ENCODE assay signal across 14 cellular contexts in genomic region chr9:98523231-98523901, GRCh38.
DNase-seq lines count a peak whose midpoint lies in the region; ATAC-seq and TF ChIP-seq lines count a peak whose summit lies in the region.
"Had no signal": no experiment of that assay in that cellular context is flagged by ENCODE, and none has a peak within 500 bp of the region (broad histone marks: within the 10 kb centered on the region; RNA-seq: fewer than 3 reads in every experiment).

No MANE protein-coding gene starts in this region.

- H3K27ac ChIP-seq in PC-9, result no peak overlapping the region
- H3K27ac ChIP-seq: SJSA1 had no signal

- H3K4me3 Mint-ChIP-seq in type B pancreatic cell, result no peak overlapping the region
- H3K4me3 Mint-ChIP-seq: brain; naive thymus-derived CD8-positive, alpha-beta T cell had no signal

- H3F3A ChIP-seq in PC-9 (ENCODE audit: insufficient read depth, low read depth), result no peaks in the 10 kb centered on the region

- no peaks in the 10 kb centered on the region for H3K27me3 ChIP-seq in PC-9 (ENCODE audit: insufficient read depth, low read depth)
- H3K27me3 ChIP-seq: SJSA1 had no signal

- BruUV-seq in PC-9 (replicated peaks; lab: Mats Ljungman, UMichigan), result no TSS peak

- CTCF ChIA-PET in PC-9 (lab: Charles Lee), result interaction anchor here (1.2 kb wide), 1 partner anchor 35 kb away, joined by 3 read pairs; no protein-coding TSS in a partner anchor

- no peak overlapping the region for H3K27ac Mint-ChIP-seq in type B pancreatic cell
- H3K27ac Mint-ChIP-seq: brain; naive thymus-derived CD8-positive, alpha-beta T cell had no signal

- no peak for ATAC-seq in HG03432 (IDR thresholded peaks at IDR 0.05; ENCODE audit: unreplicated experiment)
- ATAC-seq in HG03175 (IDR thresholded peaks at IDR 0.05; ENCODE audit: unreplicated experiment), result no peak
- ATAC-seq: naive thymus-derived CD8-positive, alpha-beta T cell had no signal

- H3K4me2 ChIP-seq in PC-9, result no peak overlapping the region

- H3K36me3 Mint-ChIP-seq in type B pancreatic cell, result no peaks in the 10 kb centered on the region
- H3K36me3 Mint-ChIP-seq: brain; naive thymus-derived CD8-positive, alpha-beta T cell had no signal

- H3K4me1 Mint-ChIP-seq in type B pancreatic cell (ENCODE audit: unreplicated experiment), result no peaks in the 10 kb centered on the region
- H3K4me1 Mint-ChIP-seq: brain; naive thymus-derived CD8-positive, alpha-beta T cell had no signal

- peaks cover 27% of the 10 kb centered on the region for H3K27me3 Mint-ChIP-seq in type B pancreatic cell

- POLR2A ChIA-PET in PC-9 (lab: Charles Lee; ENCODE audit: unreplicated experiment), result no interaction called here

- no peaks in the 10 kb centered on the region for H3K9me2 ChIP-seq in PC-9 (ENCODE audit: insufficient read depth)

- H2AFZ ChIP-seq in PC-9, result no peak overlapping the region; the same call in 1 of the 2 replicates

- no peaks in the 10 kb centered on the region for H3K9me3 ChIP-seq in PC-9 (ENCODE audit: insufficient read depth, low read depth)
- H3K9me3 ChIP-seq: SJSA1 had no signal

- H3K4me3 ChIP-seq in PC-9, result no peak overlapping the region
- H3K4me3 ChIP-seq: SJSA1 had no signal

- peak; percentile 52; the same call in 1 of the 2 replicates for TF ChIP-seq CTCF in PC-9 (conservative IDR thresholded peaks at IDR 0.05)
- peak; percentile 28 for TF ChIP-seq CTCF in type B pancreatic cell (conservative IDR thresholded peaks at IDR 0.05)

- intact Hi-C loops in PC-9 (cut with micrococcal nuclease; ENCODE audit: unreplicated experiment), result loop anchor here (1.0 kb wide), 1 partner anchor 208 kb away; no protein-coding TSS in a partner anchor

- DNase-seq in NCI-H146 (lab: John Stamatoyannopoulos, UW) (peak; percentile 10), NCI-H146 treated with DMSO at 0.1 percent for 48 hours (lab: John Stamatoyannopoulos, UW; ENCODE audit: unreplicated experiment) (no peak), PC-9 (peak in 1 of 2 experiments; percentile 16), fibroblast of peridontal ligament (ENCODE audit: extremely low read depth) (peak; percentile 3), type B pancreatic cell (ENCODE audit: extremely low spot score, unreplicated experiment) (no peak), nucleus accumbens (lab: John Stamatoyannopoulos, UW) (no peak)
- DNase-seq: 8988T; hypothalamus; naive thymus-derived CD8-positive, alpha-beta T cell; stimulated activated CD4-positive, alpha-beta T cell treated with anti-CD3 and anti-CD28 coated beads, Interleukin-4, amount 100 ng/mL, for 4 hours had no signal

- H3K79me2 ChIP-seq in PC-9 (ENCODE audit: low read depth), result no peaks in the 10 kb centered on the region

- H3K36me3 ChIP-seq in PC-9 (ENCODE audit: low read depth), result no peaks in the 10 kb centered on the region
- H3K36me3 ChIP-seq: SJSA1 had no signal

- no peaks in the 10 kb centered on the region for H3K9me3 Mint-ChIP-seq in type B pancreatic cell

- no peaks in the 10 kb centered on the region for H3K4me1 ChIP-seq in PC-9 (replicated peaks; ENCODE audit: insufficient read depth)
- H3K4me1 ChIP-seq: SJSA1 had no signal

- H4K20me1 ChIP-seq in PC-9 (ENCODE audit: insufficient read depth), result no peaks in the 10 kb centered on the region

Comparison
In these comparisons a context has a peak if more than half of its experiments do, and no peak if none do; other contexts are left out.
1. DNase-seq: peak in NCI-H146 (single experiment) and fibroblast of peridontal ligament (single experiment); none in NCI-H146 treated with DMSO at 0.1 percent for 48 hours (single experiment), type B pancreatic cell (single experiment) and nucleus accumbens (0 of 56).